Comparison of ENCODE assay signal across 34 cellular contexts in genomic region chr14:38316922-38317321, GRCh38.
"Had no signal": no experiment of that assay in that cellular context is flagged by ENCODE, and none has a peak within 500 bp of the region (broad histone marks: within the 10 kb centered on the region; RNA-seq: fewer than 3 reads in every experiment).

No MANE protein-coding gene starts in this region.

- H3K27ac ChIP-seq: adrenal gland, body of pancreas, brain microvascular endothelial cell, breast epithelium, VCaP had no signal

- H3K4me3 Mint-ChIP-seq: activated B cell treated with CpG ODN at 0.5 μM for 24 hours; activated CD4-positive, alpha-beta memory T cell treated with anti-CD3 and anti-CD28 coated beads for 36 hours; activated CD4-positive, alpha-beta T cell treated with anti-CD3 and anti-CD28 coated beads, Interleukin-2, amount 10 ng/mL, durations not matched to agents 24 days and 14 days; activated CD8-positive, alpha-beta T cell treated with anti-CD3 and anti-CD28 coated beads for 36 hours; activated naive CD4-positive, alpha-beta T cell treated with anti-CD3 and anti-CD28 coated beads for 36 hours; activated naive CD8-positive, alpha-beta T cell treated with anti-CD3 and anti-CD28 coated beads for 36 hours; activated T-cell treated with anti-CD3 and anti-CD28 coated beads, Interleukin-2, amount 50 U/mL, for 4 hours; activated T-cell treated with anti-CD3 and anti-CD28 coated beads, Interleukin-2, amount 50 U/mL, for 72 hours; activated T-helper 1 cell treated with anti-CD3 and anti-CD28 coated beads, Interleukin-12 subunit alpha, Interleukin-12 subunit beta, Interleukin-2, Interleukin-4 antibody, amounts not matched to agents 30 ng/mL and 10 ng/mL and 1 ng/mL, durations not matched to agents 14 hours and 24 hours and 36 hours; activated T-helper 17 cell treated with anti-CD3 and anti-CD28 coated beads, Interleukin-2, amount 50 U/mL, for 72 hours; T-helper 17 cell had no signal

- H3K9me3 ChIP-seq: adrenal gland, body of pancreas, breast epithelium had no signal

- H3K4me1 Mint-ChIP-seq: activated B cell treated with CpG ODN at 0.5 μM for 24 hours; activated CD4-positive, alpha-beta T cell treated with anti-CD3 and anti-CD28 coated beads, Interleukin-2, amount 10 ng/mL, durations not matched to agents 24 days and 14 days; activated naive CD8-positive, alpha-beta T cell treated with anti-CD3 and anti-CD28 coated beads for 36 hours; activated T-helper 17 cell treated with anti-CD3 and anti-CD28 coated beads, Interleukin-2, amount 50 U/mL, for 72 hours; T-helper 17 cell had no signal

- H3K36me3 ChIP-seq: adrenal gland, brain microvascular endothelial cell, breast epithelium had no signal

- H3K27me3 ChIP-seq: adrenal gland, body of pancreas, brain microvascular endothelial cell, breast epithelium had no signal

- H3K4me1 ChIP-seq: adrenal gland, body of pancreas, breast epithelium had no signal

- H3K27ac Mint-ChIP-seq: activated B cell treated with CpG ODN at 0.5 μM for 24 hours; activated CD4-positive, alpha-beta memory T cell treated with anti-CD3 and anti-CD28 coated beads for 36 hours; activated CD4-positive, alpha-beta T cell treated with anti-CD3 and anti-CD28 coated beads, Interleukin-2, amount 10 ng/mL, durations not matched to agents 24 days and 14 days; activated CD8-positive, alpha-beta T cell treated with anti-CD3 and anti-CD28 coated beads for 36 hours; activated naive CD4-positive, alpha-beta T cell treated with anti-CD3 and anti-CD28 coated beads for 36 hours; activated naive CD4-positive, alpha-beta T cell treated with anti-CD3 and anti-CD28 coated beads, Interleukin-2, amount 50 U/mL, for 72 hours; activated naive CD8-positive, alpha-beta T cell treated with anti-CD3 and anti-CD28 coated beads for 36 hours; activated T-cell treated with anti-CD3 and anti-CD28 coated beads, Interleukin-2, amount 50 U/mL, for 72 hours; activated T-helper 1 cell treated with anti-CD3 and anti-CD28 coated beads, Interleukin-12 subunit alpha, Interleukin-12 subunit beta, Interleukin-2, Interleukin-4 antibody, amounts not matched to agents 30 ng/mL and 10 ng/mL and 1 ng/mL, durations not matched to agents 14 hours and 24 hours and 36 hours; activated T-helper 17 cell treated with anti-CD3 and anti-CD28 coated beads, Interleukin-2, amount 50 U/mL, for 72 hours; T-helper 17 cell had no signal

- DNase-seq: activated B cell treated with CpG ODN at 0.5 μM for 24 hours; activated CD4-positive, alpha-beta memory T cell treated with anti-CD3 and anti-CD28 coated beads for 36 hours; activated CD4-positive, alpha-beta T cell treated with anti-CD3 and anti-CD28 coated beads for 4 hours; activated CD4-positive, alpha-beta T cell treated with anti-CD3 and anti-CD28 coated beads, Interleukin-2, amount 10 ng/mL, durations not matched to agents 24 days and 14 days; activated CD4-positive, alpha-beta T cell treated with anti-CD3 and anti-CD28 coated beads, Interleukin-2, amount 50 U/mL, for 1 hour; activated CD4-positive, alpha-beta T cell treated with anti-CD3 and anti-CD28 coated beads, Interleukin-2, amount 50 U/mL, for 4 hours; activated CD4-positive, CD25-positive, alpha-beta regulatory T cell treated with anti-CD3 and anti-CD28 coated beads, Interleukin-2, amount 50 U/mL, for 72 hours; activated CD8-positive, alpha-beta memory T cell treated with anti-CD3 and anti-CD28 coated beads, Interleukin-2, amount 50 U/mL, for 4 hours; activated CD8-positive, alpha-beta T cell treated with anti-CD3 and anti-CD28 coated beads for 36 hours; activated effector memory CD4-positive, alpha-beta T cell treated with anti-CD3 and anti-CD28 coated beads, Interleukin-2, amount 50 U/mL, for 16 hours; activated gamma-delta T cell treated with Interleukin-2 at 50 U/mL for 16 hours; activated naive CD4-positive, alpha-beta T cell; activated naive CD4-positive, alpha-beta T cell treated with anti-CD3 and anti-CD28 coated beads for 36 hours; activated naive CD4-positive, alpha-beta T cell treated with anti-CD3 and anti-CD28 coated beads, Interleukin-2, amount 50 U/mL, for 16 hours; activated naive CD8-positive, alpha-beta T cell treated with anti-CD3 and anti-CD28 coated beads for 36 hours; activated T-cell treated with anti-CD3 and anti-CD28 coated beads for 4 hours; activated T-cell treated with anti-CD3 and anti-CD28 coated beads, Interleukin-2, amount 50 U/mL, for 1 hour; activated T-cell treated with anti-CD3 and anti-CD28 coated beads, Interleukin-2, amount 50 U/mL, for 4 hours; activated T-cell treated with anti-CD3 and anti-CD28 coated beads, Interleukin-2, amount 50 U/mL, for 72 hours; adrenal gland; amniotic stem cell; aorta; body of pancreas; brain microvascular endothelial cell; central memory CD4-positive, alpha-beta T cell; T-helper 17 cell had no signal

- H3K4me3 ChIP-seq: adrenal gland, body of pancreas, breast epithelium had no signal

- H3K9me3 Mint-ChIP-seq: activated CD4-positive, alpha-beta memory T cell treated with anti-CD3 and anti-CD28 coated beads for 36 hours; activated CD4-positive, alpha-beta T cell treated with anti-CD3 and anti-CD28 coated beads, Interleukin-2, amount 10 ng/mL, durations not matched to agents 24 days and 14 days; activated CD8-positive, alpha-beta T cell treated with anti-CD3 and anti-CD28 coated beads for 36 hours; activated naive CD4-positive, alpha-beta T cell treated with anti-CD3 and anti-CD28 coated beads for 36 hours; activated naive CD4-positive, alpha-beta T cell treated with anti-CD3 and anti-CD28 coated beads, Interleukin-2, amount 50 U/mL, for 72 hours; activated naive CD8-positive, alpha-beta T cell treated with anti-CD3 and anti-CD28 coated beads for 36 hours; activated T-cell treated with anti-CD3 and anti-CD28 coated beads, Interleukin-2, amount 50 U/mL, for 4 hours; activated T-cell treated with anti-CD3 and anti-CD28 coated beads, Interleukin-2, amount 50 U/mL, for 72 hours; activated T-helper 1 cell treated with anti-CD3 and anti-CD28 coated beads, Interleukin-12 subunit alpha, Interleukin-12 subunit beta, Interleukin-2, Interleukin-4 antibody, amounts not matched to agents 30 ng/mL and 10 ng/mL and 1 ng/mL, durations not matched to agents 14 hours and 24 hours and 36 hours had no signal

- H3K27me3 Mint-ChIP-seq: activated B cell treated with CpG ODN at 0.5 μM for 24 hours; activated CD4-positive, alpha-beta T cell treated with anti-CD3 and anti-CD28 coated beads, Interleukin-2, amount 10 ng/mL, durations not matched to agents 24 days and 14 days; activated T-helper 17 cell treated with anti-CD3 and anti-CD28 coated beads, Interleukin-2, amount 50 U/mL, for 72 hours; T-helper 17 cell had no signal

- FAIRE-seq: astrocyte, colon, TTC549 had no signal

- H3K36me3 Mint-ChIP-seq: activated CD4-positive, alpha-beta memory T cell treated with anti-CD3 and anti-CD28 coated beads for 36 hours; activated naive CD4-positive, alpha-beta T cell treated with anti-CD3 and anti-CD28 coated beads, Interleukin-2, amount 50 U/mL, for 72 hours; activated naive CD8-positive, alpha-beta T cell treated with anti-CD3 and anti-CD28 coated beads for 36 hours had no signal

- ATAC-seq: activated CD8-positive, alpha-beta T cell treated with anti-CD3 and anti-CD28 coated beads for 36 hours; activated naive CD4-positive, alpha-beta T cell treated with anti-CD3 and anti-CD28 coated beads, Interleukin-2, amount 50 U/mL, for 72 hours; activated T-cell treated with anti-CD3 and anti-CD28 coated beads, Interleukin-2, amount 50 U/mL, for 4 hours; activated T-cell treated with anti-CD3 and anti-CD28 coated beads, Interleukin-2, amount 50 U/mL, for 72 hours; activated T-helper 17 cell treated with anti-CD3 and anti-CD28 coated beads, Interleukin-2, amount 50 U/mL, for 72 hours; body of pancreas; T-helper 17 cell had no signal
